In the genomic region with DNA sequence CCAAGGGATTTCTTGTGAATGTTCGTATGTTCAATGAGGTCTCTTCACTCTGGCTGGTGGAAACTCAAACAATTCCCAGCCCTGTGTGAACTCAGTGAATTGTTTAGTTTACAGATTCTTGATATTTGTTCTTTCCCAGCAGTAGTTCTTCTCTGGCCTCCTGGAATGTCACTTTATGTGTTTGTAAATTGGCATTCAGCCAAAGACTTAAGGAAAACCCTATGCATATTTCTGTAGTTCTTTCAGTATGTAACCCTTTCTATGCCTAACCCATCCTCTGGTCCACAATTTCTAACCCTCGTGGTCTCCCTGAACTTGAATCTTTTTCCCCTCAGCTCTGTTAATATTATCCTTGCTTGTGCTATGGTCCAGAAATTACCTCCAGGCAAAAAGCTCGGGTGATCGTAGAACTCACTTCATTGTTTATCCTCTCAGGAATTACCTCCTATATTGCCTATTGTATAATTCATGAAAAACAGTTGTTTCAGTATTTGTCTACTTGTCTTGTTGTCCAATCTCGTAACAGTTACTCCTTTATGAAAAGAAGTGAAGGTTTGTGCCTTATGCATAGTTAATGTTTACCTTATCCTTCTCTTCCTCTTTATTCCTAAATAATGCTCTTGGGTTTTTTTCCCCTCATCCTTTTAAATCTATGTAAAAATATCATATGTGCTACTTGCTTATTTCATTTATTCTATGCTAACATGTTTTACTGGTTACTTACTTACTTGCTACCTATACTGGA, we compare ENCODE assay signal across 14 cellular contexts. TPM values are rescaled to one million over a fixed set of nuclear protein-coding genes. Genes with fewer than 3 reads are reported as not detected.
DNase-seq lines count a peak whose midpoint lies in the region; ATAC-seq and TF ChIP-seq lines count a peak whose summit lies in the region.
"Had no signal": no experiment of that assay in that cellular context is flagged by ENCODE, and none has a peak within 500 bp of the region (broad histone marks: within the 10 kb centered on the region; RNA-seq: fewer than 3 reads in every experiment).

No MANE protein-coding gene starts in this region.

- H3K4me1 ChIP-seq in PC-9 (replicated peaks; ENCODE audit: insufficient read depth) (peaks cover 18% of the 10 kb centered on the region), right atrium auricular region (no peaks in the 10 kb centered on the region)
- H3K4me1 ChIP-seq: suprapubic skin had no signal

- intact Hi-C loops in PC-9 (cut with micrococcal nuclease; ENCODE audit: unreplicated experiment): loop anchor here (1.0 kb wide), 1 partner anchor 10 kb away; no protein-coding TSS in a partner anchor

- H3K36me3 ChIP-seq in PC-9 (ENCODE audit: low read depth) (no peaks in the 10 kb centered on the region), right atrium auricular region (no peaks in the 10 kb centered on the region)
- H3K36me3 ChIP-seq: ovary, suprapubic skin had no signal

- H3K27me3 ChIP-seq in PC-9 (ENCODE audit: insufficient read depth, low read depth) (no peaks in the 10 kb centered on the region), right atrium auricular region (peaks cover 0 to 2% of the 10 kb centered on the region in 2 donors)
- H3K27me3 ChIP-seq: ovary, suprapubic skin had no signal

- DNase-seq in H4 (ENCODE audit: low spot score): peak; percentile 92
- peak in 1 of 2 experiments; percentile 71 for DNase-seq in PC-9
- DNase-seq in epithelial cell of esophagus (ENCODE audit: low read depth): peak; percentile 25
- DNase-seq in non-pigmented ciliary epithelial cell (ENCODE audit: low read depth): peak; percentile 52
- no peak for DNase-seq in GM20000 (ENCODE audit: low spot score)
- no peak for DNase-seq in DMS 273 (lab: John Stamatoyannopoulos, UW; ENCODE audit: unreplicated experiment)
- no peak for DNase-seq in right atrium auricular region (ENCODE audit: low spot score)
- DNase-seq: activated naive CD8-positive, alpha-beta T cell treated with anti-CD3 and anti-CD28 coated beads, Interleukin-2, amount 10 ng/mL, durations not matched to agents 7 days and 5 days; CD8-positive, alpha-beta memory T cell; NK-92 treated with Interleukin-12 subunit alpha and Interleukin-12 subunit beta, amount 100 ng/mL, for 24 hours; ovary had no signal

- no TSS peak for BruUV-seq in PC-9 (replicated peaks; lab: Mats Ljungman, UMichigan)

- peak overlapping the region; percentile 58 for H3K27ac ChIP-seq in PC-9
- no peak overlapping the region for H3K27ac ChIP-seq in right atrium auricular region
- H3K27ac ChIP-seq: ovary, suprapubic skin had no signal

- H3K4me2 ChIP-seq in PC-9: peak overlapping the region; percentile 16; the same call in 1 of the 2 replicates

- POLR2A ChIA-PET in PC-9 (lab: Charles Lee; ENCODE audit: unreplicated experiment): interaction anchor here (0.6 to 0.7 kb wide), 2 partner anchors 49 to 86 kb away, joined by 3 to 5 read pairs; no protein-coding TSS in a partner anchor

- CTCF ChIA-PET in PC-9 (lab: Charles Lee): interaction anchor here (0.6 kb wide), 1 partner anchor 17 kb away, joined by 4 read pairs; no protein-coding TSS in a partner anchor

- H3F3A ChIP-seq in PC-9 (ENCODE audit: insufficient read depth, low read depth): no peaks in the 10 kb centered on the region

- peaks cover 14% of the 10 kb centered on the region for H3K9me3 ChIP-seq in PC-9 (ENCODE audit: insufficient read depth, low read depth)
- peaks cover 0 to 4% of the 10 kb centered on the region in 2 donors for H3K9me3 ChIP-seq in right atrium auricular region
- H3K9me3 ChIP-seq: ovary, suprapubic skin had no signal

- no peak overlapping the region for H3K4me3 ChIP-seq in PC-9
- H3K4me3 ChIP-seq in epithelial cell of esophagus (ENCODE audit: low read length): no peak overlapping the region
- no peak overlapping the region for H3K4me3 ChIP-seq in right atrium auricular region
- H3K4me3 ChIP-seq: ovary, suprapubic skin had no signal

- no peaks in the 10 kb centered on the region for H4K20me1 ChIP-seq in PC-9 (ENCODE audit: insufficient read depth)

- no peak for TF ChIP-seq CTCF in PC-9 (conservative IDR thresholded peaks at IDR 0.05)
- TF ChIP-seq CTCF in epithelial cell of esophagus (IDR thresholded peaks at IDR 0.05; ENCODE audit: insufficient read depth, low read depth, low read length, missing control alignments): no peak
- no peak for TF ChIP-seq CTCF in GM20000 (IDR thresholded peaks at IDR 0.05; ENCODE audit: extremely low read depth, missing control alignments)
- TF ChIP-seq CTCF in right atrium auricular region (IDR thresholded peaks at IDR 0.05): no peak

- no peak overlapping the region; the same call in 1 of the 2 replicates for H2AFZ ChIP-seq in PC-9

- no peaks in the 10 kb centered on the region for H3K9me2 ChIP-seq in PC-9 (ENCODE audit: insufficient read depth)

- no peaks in the 10 kb centered on the region for H3K79me2 ChIP-seq in PC-9 (ENCODE audit: low read depth)

- ATAC-seq in HG03280 (IDR thresholded peaks at IDR 0.05; ENCODE audit: unreplicated experiment): no peak

RNA-seq across cellular contexts. Expression of a gene that starts 23.7 kb away (rescaled TPM):
- total RNA-seq in H4 (2014; rRNA removed; shearing (Covaris generic)): not detected in 2 replicates
- 0.57 and 0.63 TPM in 2 replicates for total RNA-seq in PC-9 (2021)
- total RNA-seq in right atrium auricular region: not detected
- total RNA-seq: activated naive CD8-positive, alpha-beta T cell treated with anti-CD3 and anti-CD28 coated beads, Interleukin-2, amount 10 ng/mL, durations not matched to agents 7 days and 5 days; CD8-positive, alpha-beta memory T cell; epithelial cell of proximal tubule had no signal

Comparison
In these comparisons a context has a peak if more than half of its experiments do, and no peak if none do; other contexts are left out.
1. DNase-seq: peak in H4 (single experiment), epithelial cell of esophagus (single experiment) and non-pigmented ciliary epithelial cell (single experiment); none in GM20000 (single experiment), DMS 273 (single experiment) and right atrium auricular region (single experiment).